Comparison of ENCODE assay signal across 21 cellular contexts in genomic region chr4:5568336-5568735, GRCh38.
"Had no signal": no experiment of that assay in that cellular context is flagged by ENCODE, and none has a peak within 500 bp of the region (broad histone marks: within the 10 kb centered on the region; RNA-seq: fewer than 3 reads in every experiment).

No MANE protein-coding gene starts in this region.

- H3K4me3 ChIP-seq: colonic mucosa, coronary artery, dorsolateral prefrontal cortex, esophagus squamous epithelium, gastrocnemius medialis, gastroesophageal sphincter, heart left ventricle had no signal

- DNase-seq: colonic mucosa; cortex of kidney; dermis blood vessel endothelial cell; dorsolateral prefrontal cortex; effector CD4-positive, alpha-beta T cell; effector CD8-positive, alpha-beta T cell; effector memory CD4-positive, alpha-beta T cell; effector memory CD8-positive, alpha-beta T cell; endodermal cell; erythroblast; esophagus squamous epithelium; foreskin fibroblast; foreskin melanocyte; gastrocnemius medialis; glutamatergic neuron; head of caudate nucleus; heart left ventricle had no signal

- H3K36me3 ChIP-seq: colonic mucosa, gastrocnemius medialis had no signal

- H3K9me3 ChIP-seq: colonic mucosa, esophagus squamous epithelium, gastrocnemius medialis, gastroesophageal sphincter, heart left ventricle had no signal

- H3K4me1 ChIP-seq: colonic mucosa, foreskin keratinocyte, gastrocnemius medialis, gastroesophageal sphincter, heart left ventricle had no signal

- ATAC-seq: effector memory CD8-positive, alpha-beta T cell; gastrocnemius medialis; gastroesophageal sphincter; heart left ventricle had no signal

- H3K27ac ChIP-seq: colonic mucosa, coronary artery, dorsolateral prefrontal cortex, epithelial cell of prostate, esophagus squamous epithelium, foreskin keratinocyte, gastrocnemius medialis, gastroesophageal sphincter, heart left ventricle had no signal

- H3K27me3 ChIP-seq: colonic mucosa, esophagus squamous epithelium, foreskin keratinocyte, gastrocnemius medialis, gastroesophageal sphincter, heart left ventricle had no signal
